16 cellular contexts compared by ENCODE assay signal in genomic region chr1:204902674-204903073, GRCh38. TPM values are rescaled to one million over a fixed set of nuclear protein-coding genes. Genes with fewer than 3 reads are reported as not detected.
"Had no signal": no experiment of that assay in that cellular context is flagged by ENCODE, and none has a peak within 500 bp of the region (broad histone marks: within the 10 kb centered on the region; RNA-seq: fewer than 3 reads in every experiment).

No MANE protein-coding gene starts in this region.

- H3K9me3 ChIP-seq: adrenal gland, breast epithelium, esophagus squamous epithelium, mucosa of descending colon had no signal

- H3K4me1 ChIP-seq: adrenal gland, breast epithelium, esophagus squamous epithelium had no signal

- DNase-seq: activated CD4-positive, alpha-beta T cell treated with anti-CD3 and anti-CD28 coated beads, Interleukin-2, amount 50 U/mL, for 4 hours; activated gamma-delta T cell treated with Interleukin-2 at 50 U/mL for 16 hours; adrenal gland; dermis blood vessel endothelial cell; effector memory CD4-positive, alpha-beta T cell; esophagus squamous epithelium; mesenchymal stem cell; mucosa of descending colon; naive B cell; retina; stimulated activated CD4-positive, alpha-beta T cell treated with anti-CD3 and anti-CD28 coated beads, Interleukin-1b, Interleukin-23, amount 100 ng/mL, for 48 hours; stimulated activated CD8-positive, alpha-beta memory T cell treated with anti-CD3 and anti-CD28 coated beads, Interleukin-4, amount 100 ng/mL, for 48 hours; stimulated activated naive CD4-positive, alpha-beta T cell had no signal

- H3K27me3 ChIP-seq: adrenal gland, breast epithelium had no signal

- H3K4me3 ChIP-seq: adrenal gland, breast epithelium, esophagus squamous epithelium, mucosa of descending colon had no signal

- H3K36me3 ChIP-seq: adrenal gland, breast epithelium, esophagus squamous epithelium had no signal

- H3K27ac ChIP-seq: adrenal gland, breast epithelium, esophagus squamous epithelium had no signal

- ATAC-seq: activated naive CD4-positive, alpha-beta T cell treated with anti-CD3 and anti-CD28 coated beads, Interleukin-2, amount 50 U/mL, for 72 hours; mucosa of descending colon had no signal

RNA-seq across cellular contexts. Expression of gene NFASC, which starts 32.0 kb away (rescaled TPM):
- total RNA-seq: endothelial cell of umbilical vein had no signal
